Comparison of ENCODE assay signal across 7 cellular contexts in the genomic region with DNA sequence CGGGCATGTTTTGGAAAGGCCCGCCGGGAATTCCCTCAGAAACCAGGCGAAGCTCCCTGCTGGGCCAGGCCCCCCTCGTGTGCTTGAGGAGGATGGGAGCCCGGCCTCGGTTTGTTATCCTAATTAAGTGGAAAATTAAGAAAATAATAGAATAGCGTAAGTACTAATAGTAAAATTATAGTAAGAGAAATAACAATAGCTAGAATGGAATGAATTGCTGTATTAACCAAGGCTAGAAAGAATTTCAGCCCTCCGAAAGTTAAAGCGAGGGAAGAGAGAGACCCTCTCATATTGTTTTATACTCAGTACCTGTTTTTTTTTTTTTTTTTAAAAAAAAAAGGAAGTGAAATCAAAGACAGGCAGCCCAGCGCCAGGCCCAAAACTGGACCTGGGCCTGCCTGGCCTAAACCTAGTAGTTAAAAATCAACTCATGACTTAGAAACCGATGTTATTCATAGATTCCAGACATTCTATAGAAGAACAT. TPM values are rescaled to one million over a fixed set of nuclear protein-coding genes. Genes with fewer than 3 reads are reported as not detected.
DNase-seq lines count a peak whose midpoint lies in the region; ATAC-seq and TF ChIP-seq lines count a peak whose summit lies in the region.
"Not testable (repeated sequence)": the region's sequence is repeated elsewhere in the genome, so short reads cannot be mapped to it uniquely, and the experiment has no call there.

No MANE protein-coding gene starts in this region.

- H2AK5ac ChIP-seq in trophoblast cell (ENCODE audit: low read length): not testable (repeated sequence)

- H4K12ac ChIP-seq in trophoblast cell (ENCODE audit: low read depth, low read length): not testable (repeated sequence)

- H3K9me3 Mint-ChIP-seq in central memory CD8-positive, alpha-beta T cell: not testable (repeated sequence)

- H3K4me3 Mint-ChIP-seq in central memory CD8-positive, alpha-beta T cell: peak overlapping the region; percentile 81

- peak overlapping the region; percentile 75 for H2AFZ ChIP-seq in trophoblast cell (ENCODE audit: insufficient read depth, low read length, poor library complexity)

- H3K9ac ChIP-seq in trophoblast cell (ENCODE audit: low read length): not testable (repeated sequence)

- not testable (repeated sequence) for H3K27me3 Mint-ChIP-seq in central memory CD8-positive, alpha-beta T cell

- H3K18ac ChIP-seq in trophoblast cell (ENCODE audit: low read length): not testable (repeated sequence)

- H3K4me1 Mint-ChIP-seq in central memory CD8-positive, alpha-beta T cell: peaks cover 44% of the 10 kb centered on the region

- H2BK5ac ChIP-seq in trophoblast cell (ENCODE audit: low read depth, low read length, poor library complexity): peak overlapping the region; percentile 98

- peaks cover 20% of the 10 kb centered on the region for H3K36me3 Mint-ChIP-seq in central memory CD8-positive, alpha-beta T cell (ENCODE audit: insufficient read depth)

- H3K4me1 ChIP-seq in HEK293 (ENCODE audit: control insufficient read depth, insufficient read depth, low read length): not testable (repeated sequence)
- peaks cover 12 to 13% of the 10 kb centered on the region in 2 experiments for H3K4me1 ChIP-seq in trophoblast cell (ENCODE audit: control insufficient read depth in 1 of 2, insufficient read depth in 2 of 2, low read length in 2 of 2)

- H3K4me3 ChIP-seq in HEK293 (ENCODE audit: low read depth, low read length) (peak overlapping the region; percentile 83), WERI-Rb-1 (ENCODE audit: low read depth, low read length) (peak overlapping the region; percentile 92), iPS-18c (ENCODE audit: insufficient read depth, low read depth, low read length) (peak overlapping the region; percentile 84; the same call in 1 of the 2 replicates), trophoblast cell (ENCODE audit: low read depth, low read length) (peak overlapping the region; percentile 55)

- not testable (repeated sequence) for DNase-seq in WERI-Rb-1; central memory CD8-positive, alpha-beta T cell (ENCODE audit: low spot score in 2 of 2); trophoblast cell

- no CpG with 5 or more reads among the region's 12 CpGs for WGBS in trophoblast cell (ENCODE audit: extremely low coverage, insufficient coverage, insufficient read length)

- peak overlapping the region; percentile 57 for H3K14ac ChIP-seq in trophoblast cell (ENCODE audit: low read length)

- H4K8ac ChIP-seq in trophoblast cell (ENCODE audit: low read depth, low read length): peak overlapping the region; percentile 94

- POLR2A ChIA-PET in HEK293 (lab: Yijun Ruan, JAX): interaction anchor here (0.9 to 2.0 kb wide), 5 partner anchors 10 to 525 kb away, joined by 3 to 8 read pairs (median 3); a partner anchor contains a TSS

- H3K27ac Mint-ChIP-seq in central memory CD8-positive, alpha-beta T cell (ENCODE audit: low read depth): peak overlapping the region; percentile 96

- H3K36me3 ChIP-seq in HEK293 (ENCODE audit: control insufficient read depth in 2 of 2, insufficient read depth in 1 of 2, low read length in 2 of 2) (peaks cover 0 to 31% of the 10 kb centered on the region in 2 experiments; a peak in 1 of 3 replicates), WERI-Rb-1 (peaks cover 34% of the 10 kb centered on the region), trophoblast cell (ENCODE audit: control insufficient read depth in 1 of 2, insufficient read depth in 2 of 2, low read length in 2 of 2) (peaks cover 25% of the 10 kb centered on the region in 2 experiments)

- not testable (repeated sequence) for H3K27me3 ChIP-seq in WERI-Rb-1 (ENCODE audit: insufficient read depth, low read depth, severe bottlenecking); trophoblast cell (ENCODE audit: insufficient read depth, low read length)

- H3K79me1 ChIP-seq in trophoblast cell (ENCODE audit: low read length): peaks cover 17% of the 10 kb centered on the region

- TF ChIP-seq CTCF in HEK293 (tag by site-specific recombination; IDR thresholded peaks at IDR 0.05); WERI-Rb-1 (IDR thresholded peaks at IDR 0.05; ENCODE audit: low read depth, low read length): not testable (repeated sequence)

- H2BK12ac ChIP-seq in trophoblast cell (ENCODE audit: low read length): not testable (repeated sequence)

- not testable (repeated sequence) for H3K79me2 ChIP-seq in trophoblast cell (ENCODE audit: control insufficient read depth, insufficient read depth, low read length, poor library complexity)

- H3K4ac ChIP-seq in trophoblast cell (ENCODE audit: low read depth, low read length): not testable (repeated sequence)

- not testable (repeated sequence) for H3K9me3 ChIP-seq in HEK293 (ENCODE audit: control insufficient read depth, insufficient read depth, low read depth, low read length); WERI-Rb-1 (ENCODE audit: severe bottlenecking); iPS-18c (ENCODE audit: control insufficient read depth, insufficient read depth, low read length); trophoblast cell (ENCODE audit: insufficient read depth, low read depth, low read length)

- H3K27ac ChIP-seq in HEK293 (ENCODE audit: extremely low read depth, low read depth, low read length) (peak overlapping the region; percentile 89), WERI-Rb-1 (peak overlapping the region; percentile 94), trophoblast cell (ENCODE audit: low read depth, low read length) (peak overlapping the region; percentile 100)

- CTCF ChIA-PET in HEK293 (lab: Yijun Ruan, JAX): interaction anchor here (0.6 to 2.5 kb wide), 7 partner anchors 8 to 545 kb away, joined by 3 to 11 read pairs (median 4); a partner anchor contains a TSS

- peak overlapping the region; percentile 86 for H3K4me2 ChIP-seq in trophoblast cell (ENCODE audit: low read length)

- ATAC-seq in GM18858 (IDR thresholded peaks at IDR 0.05; ENCODE audit: unreplicated experiment) (peak; percentile 24), HG03469 (IDR thresholded peaks at IDR 0.05; ENCODE audit: unreplicated experiment) (peak; percentile 7)
- not testable (repeated sequence) for ATAC-seq in central memory CD8-positive, alpha-beta T cell (replicated peaks; ENCODE audit: extremely low read depth, poor library complexity, severe bottlenecking)

- not testable (repeated sequence) for H3K23ac ChIP-seq in trophoblast cell (ENCODE audit: low read length)

- H2BK120ac ChIP-seq in trophoblast cell (ENCODE audit: insufficient read depth, low read length, poor library complexity): peak overlapping the region; percentile 76

- H4K91ac ChIP-seq in trophoblast cell (ENCODE audit: low read depth, low read length): peak overlapping the region; percentile 93

TF ChIP-seq in HEK293, 187 proteins besides CTCF, POLR2A, EP300 and RAD21:
- TF ChIP-seq REPIN1 (tag by site-specific recombination; IDR thresholded peaks at IDR 0.05; ENCODE audit: low read depth) (0 out of 2 replicates have a peak, but pooled peaks have one; percentile 15), IKZF3 (tag by site-specific recombination; IDR thresholded peaks at IDR 0.05) (peak; percentile 59; the same call in 1 of the 2 replicates), ZNF335 (tag by site-specific recombination; conservative IDR thresholded peaks at IDR 0.05) (peak; percentile 22; the same call in 1 of the 2 replicates), ZNF510 (tag by site-specific recombination; IDR thresholded peaks at IDR 0.05; ENCODE audit: insufficient replicate concordance) (peak; percentile 31), ZNF423 (tag by site-specific recombination; IDR thresholded peaks at IDR 0.05) (0 out of 2 replicates have a peak, but pooled peaks have one; percentile 0)
- TF ChIP-seq, protein P1, sequence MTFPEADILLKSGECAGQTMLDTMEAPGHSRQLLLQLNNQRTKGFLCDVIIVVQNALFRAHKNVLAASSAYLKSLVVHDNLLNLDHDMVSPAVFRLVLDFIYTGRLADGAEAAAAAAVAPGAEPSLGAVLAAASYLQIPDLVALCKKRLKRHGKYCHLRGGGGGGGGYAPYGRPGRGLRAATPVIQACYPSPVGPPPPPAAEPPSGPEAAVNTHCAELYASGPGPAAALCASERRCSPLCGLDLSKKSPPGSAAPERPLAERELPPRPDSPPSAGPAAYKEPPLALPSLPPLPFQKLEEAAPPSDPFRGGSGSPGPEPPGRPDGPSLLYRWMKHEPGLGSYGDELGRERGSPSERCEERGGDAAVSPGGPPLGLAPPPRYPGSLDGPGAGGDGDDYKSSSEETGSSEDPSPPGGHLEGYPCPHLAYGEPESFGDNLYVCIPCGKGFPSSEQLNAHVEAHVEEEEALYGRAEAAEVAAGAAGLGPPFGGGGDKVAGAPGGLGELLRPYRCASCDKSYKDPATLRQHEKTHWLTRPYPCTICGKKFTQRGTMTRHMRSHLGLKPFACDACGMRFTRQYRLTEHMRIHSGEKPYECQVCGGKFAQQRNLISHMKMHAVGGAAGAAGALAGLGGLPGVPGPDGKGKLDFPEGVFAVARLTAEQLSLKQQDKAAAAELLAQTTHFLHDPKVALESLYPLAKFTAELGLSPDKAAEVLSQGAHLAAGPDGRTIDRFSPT (tag by site-specific recombination; IDR thresholded peaks at IDR 0.05): peak; percentile 32; the same call in 1 of the 2 replicates

RNA-seq across cellular contexts. Expression of a gene that starts 0.5 kb away (rescaled TPM):
- polyA plus RNA-seq in trophoblast cell (2013): 32.9 and 33.9 TPM in 2 replicates

RNA-seq across cellular contexts. Expression of a gene that starts 23.2 kb away (rescaled TPM):
- 0.25 and 0.26 TPM in 2 replicates for polyA plus RNA-seq in trophoblast cell (2013)

RNA-seq across cellular contexts. Expression of a gene that starts 40.3 kb away (rescaled TPM):
- polyA plus RNA-seq in trophoblast cell (2013): 11.4 and 11.5 TPM in 2 replicates
